Comparison of ENCODE assay signal across 17 cellular contexts in the genomic region with DNA sequence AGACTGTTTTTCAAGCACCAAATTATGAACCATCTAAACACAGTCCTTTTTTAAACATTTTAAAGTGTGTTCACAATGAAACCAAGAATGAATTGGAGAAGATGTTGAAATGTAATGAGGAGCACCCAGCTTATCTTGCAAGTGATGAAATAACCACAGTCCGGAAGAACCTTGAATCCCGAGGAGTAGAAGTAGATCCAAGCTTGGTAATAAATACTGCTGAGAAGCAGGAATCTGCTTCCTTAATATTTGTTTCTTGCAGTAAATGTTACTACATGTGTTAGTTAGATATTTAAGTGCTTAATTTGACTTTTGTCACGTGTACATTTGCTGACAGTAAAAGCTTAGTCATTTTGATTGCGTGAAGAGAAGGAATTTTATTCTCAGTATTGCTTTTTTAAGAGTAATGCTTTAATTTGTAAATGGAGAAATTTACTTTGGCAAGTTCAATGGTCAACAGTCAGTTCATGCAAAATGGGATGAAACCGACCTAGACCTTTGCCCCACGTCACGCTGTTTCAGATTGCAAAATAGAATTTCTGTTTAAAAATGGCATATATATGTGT.
"Had no signal": no experiment of that assay in that cellular context is flagged by ENCODE, and none has a peak within 500 bp of the region (broad histone marks: within the 10 kb centered on the region; RNA-seq: fewer than 3 reads in every experiment).

No MANE protein-coding gene starts in this region.

- H3K9me3 Mint-ChIP-seq: activated naive CD4-positive, alpha-beta T cell treated with anti-CD3 and anti-CD28 coated beads for 36 hours; activated naive CD8-positive, alpha-beta T cell treated with anti-CD3 and anti-CD28 coated beads, Interleukin-2, amount 50 U/mL, for 24 hours; activated T-helper 17 cell treated with anti-CD3 and anti-CD28 coated beads, Interleukin-2, amount 50 U/mL, for 72 hours; naive thymus-derived CD4-positive, alpha-beta T cell had no signal

- H3K27ac Mint-ChIP-seq: activated naive CD4-positive, alpha-beta T cell treated with anti-CD3 and anti-CD28 coated beads for 36 hours; activated naive CD8-positive, alpha-beta T cell treated with anti-CD3 and anti-CD28 coated beads, Interleukin-2, amount 50 U/mL, for 24 hours; activated T-helper 17 cell treated with anti-CD3 and anti-CD28 coated beads, Interleukin-2, amount 50 U/mL, for 72 hours had no signal

- H3K4me3 Mint-ChIP-seq: activated naive CD4-positive, alpha-beta T cell treated with anti-CD3 and anti-CD28 coated beads for 36 hours; activated naive CD8-positive, alpha-beta T cell treated with anti-CD3 and anti-CD28 coated beads, Interleukin-2, amount 50 U/mL, for 24 hours; activated T-helper 17 cell treated with anti-CD3 and anti-CD28 coated beads, Interleukin-2, amount 50 U/mL, for 72 hours; naive thymus-derived CD4-positive, alpha-beta T cell had no signal

- H3K4me1 Mint-ChIP-seq: activated naive CD8-positive, alpha-beta T cell treated with anti-CD3 and anti-CD28 coated beads, Interleukin-2, amount 50 U/mL, for 24 hours; activated T-helper 17 cell treated with anti-CD3 and anti-CD28 coated beads, Interleukin-2, amount 50 U/mL, for 72 hours; naive thymus-derived CD4-positive, alpha-beta T cell had no signal

- DNase-seq: activated CD4-positive, alpha-beta T cell treated with anti-CD3 and anti-CD28 coated beads, Interleukin-2, amount 50 U/mL, for 1 hour; activated CD4-positive, CD25-positive, alpha-beta regulatory T cell; activated naive CD4-positive, alpha-beta T cell treated with anti-CD3 and anti-CD28 coated beads for 36 hours; activated naive CD8-positive, alpha-beta T cell treated with anti-CD3 and anti-CD28 coated beads, Interleukin-2, amount 50 U/mL, for 24 hours; central memory CD4-positive, alpha-beta T cell; foreskin melanocyte; naive thymus-derived CD4-positive, alpha-beta T cell; pancreas; sigmoid colon; stimulated activated CD4-positive, alpha-beta T cell treated with anti-CD3 and anti-CD28 coated beads, Interleukin-1b, Interleukin-23, amount 100 ng/mL, for 48 hours; stomach; T-helper 2 cell; testis; upper lobe of left lung had no signal

- ATAC-seq: activated naive CD8-positive, alpha-beta T cell treated with anti-CD3 and anti-CD28 coated beads, Interleukin-2, amount 50 U/mL, for 24 hours; activated T-helper 17 cell treated with anti-CD3 and anti-CD28 coated beads, Interleukin-2, amount 50 U/mL, for 72 hours; naive thymus-derived CD4-positive, alpha-beta T cell; pancreas had no signal

- H3K27me3 Mint-ChIP-seq: activated naive CD8-positive, alpha-beta T cell treated with anti-CD3 and anti-CD28 coated beads, Interleukin-2, amount 50 U/mL, for 24 hours; activated T-helper 17 cell treated with anti-CD3 and anti-CD28 coated beads, Interleukin-2, amount 50 U/mL, for 72 hours; naive thymus-derived CD4-positive, alpha-beta T cell had no signal

- H3K4me3 ChIP-seq: coronary artery, esophagus muscularis mucosa, pancreas, sigmoid colon, stomach, testis, upper lobe of left lung had no signal
